ENCODE assay signal across 13 cellular contexts in the genomic region with DNA sequence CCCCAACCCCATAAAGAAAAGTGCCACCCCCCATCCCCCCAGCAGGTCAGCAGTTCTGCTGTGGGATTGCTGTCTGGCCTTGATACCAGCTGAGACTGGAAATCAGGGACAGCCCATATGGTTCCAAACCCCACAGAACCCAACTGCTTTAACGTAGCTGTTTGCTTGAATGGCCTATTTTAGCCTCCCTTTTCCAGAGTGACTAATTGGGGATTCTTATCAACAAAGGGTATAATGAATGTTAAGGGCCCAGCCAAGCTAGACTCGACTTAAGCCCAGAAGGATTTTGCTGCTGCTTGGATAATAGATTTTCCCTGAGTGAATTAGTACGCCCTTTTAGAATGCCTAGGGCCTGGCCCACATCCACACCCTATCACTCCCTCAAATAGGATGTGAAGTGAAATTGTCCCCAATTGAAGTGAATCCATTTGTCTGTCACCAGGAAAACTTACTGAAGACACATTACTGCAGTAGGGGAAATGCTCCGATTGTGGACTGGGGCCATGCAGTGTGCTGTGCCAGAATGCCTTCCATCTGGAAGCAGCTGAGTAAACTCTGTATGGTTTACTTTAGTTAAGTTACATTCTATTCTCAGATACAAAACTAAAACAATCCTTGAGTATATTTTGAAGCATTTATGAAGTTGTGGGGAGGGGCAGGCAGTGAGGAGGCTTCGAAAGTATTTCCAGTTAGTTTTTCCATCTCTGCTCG.
DNase-seq lines count a peak whose midpoint lies in the region; ATAC-seq and TF ChIP-seq lines count a peak whose summit lies in the region.
"Had no signal": no experiment of that assay in that cellular context is flagged by ENCODE, and none has a peak within 500 bp of the region (broad histone marks: within the 10 kb centered on the region; RNA-seq: fewer than 3 reads in every experiment).

No MANE protein-coding gene starts in this region.

- H3K27ac ChIP-seq in ascending aorta: peak overlapping the region; percentile 72 to 86
- H3K27ac ChIP-seq in right atrium auricular region: peak overlapping the region; percentile 69 to 78
- peak overlapping the region; percentile 82 for H3K27ac ChIP-seq in rectal smooth muscle tissue (ENCODE audit: low read depth, low read length)
- H3K27ac ChIP-seq: BLaER1 treated with 17β-estradiol and CSF1 and Interleukin-3, amounts not matched to agents 10 nM and 100 nM had no signal

- ATAC-seq in GM18517 (IDR thresholded peaks at IDR 0.05; ENCODE audit: unreplicated experiment): no peak
- ATAC-seq: GM12878 had no signal

- DNase-seq in EH (ENCODE audit: low read depth): peak; percentile 46
- DNase-seq in ascending aorta (ENCODE audit: low spot score in 2 of 2): peak in 1 of 2 donors; percentile 76
- DNase-seq in right atrium auricular region (ENCODE audit: low spot score): no peak
- DNase-seq in Ammon's horn (ENCODE audit: low spot score): no peak
- no peak for DNase-seq in stimulated activated CD4-positive, alpha-beta T cell treated with anti-CD3 and anti-CD28 coated beads, Interleukin-1b, Interleukin-23, amount 100 ng/mL, for 48 hours
- no peak for DNase-seq in activated CD4-positive, alpha-beta T cell treated with anti-CD3 and anti-CD28 coated beads, Interleukin-2, amount 50 U/mL, for 4 hours
- DNase-seq: activated naive CD8-positive, alpha-beta T cell treated with anti-CD3 and anti-CD28 coated beads, Interleukin-2, amount 10 ng/mL, durations not matched to agents 7 days and 5 days; glutamatergic neuron; MM.1S had no signal

- TF ChIP-seq CTCF in ascending aorta (IDR thresholded peaks at IDR 0.05) (no peak), right atrium auricular region (IDR thresholded peaks at IDR 0.05) (no peak)

- H3K27me3 ChIP-seq in ascending aorta: no peaks in the 10 kb centered on the region
- no peaks in the 10 kb centered on the region for H3K27me3 ChIP-seq in right atrium auricular region
- no peaks in the 10 kb centered on the region for H3K27me3 ChIP-seq in rectal smooth muscle tissue (ENCODE audit: control insufficient read depth, insufficient read depth, low read length)
- H3K27me3 ChIP-seq: BLaER1 treated with 17β-estradiol and CSF1 and Interleukin-3, amounts not matched to agents 10 nM and 100 nM had no signal

- peaks cover 53 to 75% of the 10 kb centered on the region in 2 donors for H3K4me1 ChIP-seq in ascending aorta
- peaks cover 0 to 80% of the 10 kb centered on the region in 2 donors for H3K4me1 ChIP-seq in right atrium auricular region
- H3K4me1 ChIP-seq in rectal smooth muscle tissue (ENCODE audit: control insufficient read depth, insufficient read depth, low read length): peaks cover 55% of the 10 kb centered on the region

- peaks cover 0 to 4% of the 10 kb centered on the region in 2 donors for H3K36me3 ChIP-seq in ascending aorta
- H3K36me3 ChIP-seq in right atrium auricular region: peaks cover 8% of the 10 kb centered on the region
- no peaks in the 10 kb centered on the region for H3K36me3 ChIP-seq in rectal smooth muscle tissue (ENCODE audit: control insufficient read depth, insufficient read depth, low read length)

- no peak overlapping the region for H3K9ac ChIP-seq in rectal smooth muscle tissue (ENCODE audit: low read length)
- H3K9ac ChIP-seq: BLaER1 treated with 17β-estradiol and CSF1 and Interleukin-3, amounts not matched to agents 10 nM and 100 nM had no signal

- H3K9me3 ChIP-seq in ascending aorta: no peaks in the 10 kb centered on the region
- H3K9me3 ChIP-seq in right atrium auricular region: no peaks in the 10 kb centered on the region
- H3K9me3 ChIP-seq: BLaER1 treated with 17β-estradiol and CSF1 and Interleukin-3, amounts not matched to agents 10 nM and 100 nM had no signal

- H3K4me3 ChIP-seq in ascending aorta (no peak overlapping the region), right atrium auricular region (no peak overlapping the region), rectal smooth muscle tissue (ENCODE audit: low read length) (no peak overlapping the region)
- H3K4me3 ChIP-seq: BLaER1 treated with 17β-estradiol and CSF1 and Interleukin-3, amounts not matched to agents 10 nM and 100 nM; GM12878 had no signal

- intact Hi-C loops in ascending aorta (cut with DNase I): loop anchor here (2.0 to 5.0 kb wide), 2 partner anchors 18 to 39 kb away; no protein-coding TSS in a partner anchor
